ENCODE assay signal across 15 cellular contexts in genomic region chr22:46974077-46974476, GRCh38.
"Had no signal": no experiment of that assay in that cellular context is flagged by ENCODE, and none has a peak within 500 bp of the region (broad histone marks: within the 10 kb centered on the region; RNA-seq: fewer than 3 reads in every experiment).

No MANE protein-coding gene starts in this region.

- H3K36me3 ChIP-seq: ovary, thyroid gland had no signal

- H2AFZ ChIP-seq: hepatocyte had no signal

- H3K27ac ChIP-seq: hepatocyte, ovary, right atrium auricular region, suprapubic skin, thyroid gland had no signal

- ATAC-seq: left colon; left ventricle myocardium superior; naive thymus-derived CD4-positive, alpha-beta T cell had no signal

- DNase-seq: cerebellar nuclear complex; dermis blood vessel endothelial cell; foreskin melanocyte; left colon; left ventricle myocardium superior; mesendoderm; naive thymus-derived CD4-positive, alpha-beta T cell; ovary; stimulated activated CD4-positive, alpha-beta T cell treated with anti-CD3 and anti-CD28 coated beads, Interleukin-2, amount 100 ng/mL, for 48 hours; stimulated activated naive CD4-positive, alpha-beta T cell treated with Interleukin-2 at 50 U/mL for 16 hours; thyroid gland had no signal

- H3K9me3 ChIP-seq: ovary, right atrium auricular region, suprapubic skin, thyroid gland had no signal

- H3K4me3 Mint-ChIP-seq: naive thymus-derived CD4-positive, alpha-beta T cell had no signal

- H3K27me3 ChIP-seq: hepatocyte, ovary, right atrium auricular region, suprapubic skin, thyroid gland had no signal

- H3K27me3 Mint-ChIP-seq: naive thymus-derived CD4-positive, alpha-beta T cell had no signal

- H3K27ac Mint-ChIP-seq: naive thymus-derived CD4-positive, alpha-beta T cell had no signal

- H3K4me3 ChIP-seq: hepatocyte, ovary, right atrium auricular region, smooth muscle cell, suprapubic skin, thyroid gland had no signal

- H3K79me2 ChIP-seq: hepatocyte had no signal

- H3K4me2 ChIP-seq: hepatocyte, smooth muscle cell had no signal
